8 cellular contexts compared by ENCODE assay signal in genomic region chr3:119034256-119035013, GRCh38. TPM values are rescaled to one million over a fixed set of nuclear protein-coding genes. Genes with fewer than 3 reads are reported as not detected.
A peak's percentile ranks its signal among the peaks of the same experiment; 100 is the strongest.
DNase-seq lines count a peak whose midpoint lies in the region; ATAC-seq and TF ChIP-seq lines count a peak whose summit lies in the region.

Gene IGSF11, minus strand, starts transcription at chr3:119034846. Its CDS starts 264 bp downstream, at chr3:119034582.

- H3K27me3 ChIP-seq in duodenal mucosa (ENCODE audit: control insufficient read depth in 1 of 2, insufficient read depth in 2 of 2, low read length in 2 of 2), result peaks cover 11 to 26% of the 10 kb centered on the region in 2 donors
- H3K27me3 ChIP-seq in lung (ENCODE audit: control insufficient read depth, insufficient read depth), result peaks cover 3% of the 10 kb centered on the region

- H3K27ac ChIP-seq in duodenal mucosa (ENCODE audit: low read depth, low read length), result peak within 1 kb of the TSS; percentile 14
- no peak within 1 kb of the TSS for H3K27ac ChIP-seq in lung (ENCODE audit: low read depth in 1 of 2, low read length in 1 of 2)

- H3K4me3 ChIP-seq in duodenal mucosa (ENCODE audit: low read depth in 1 of 2, low read length in 2 of 2) (peak within 1 kb of the TSS; percentile 63 to 76), lung (peak within 1 kb of the TSS; percentile 55)

- TF ChIP-seq CTCF in lung (IDR thresholded peaks at IDR 0.05; ENCODE audit: control extremely low read depth, extremely low read depth), result peak; percentile 32

- H3K9me3 ChIP-seq in duodenal mucosa (ENCODE audit: control insufficient read depth in 1 of 2, low read length in 2 of 2) (no peaks in the 10 kb centered on the region), lung (ENCODE audit: control insufficient read depth in 2 of 2, insufficient read depth in 1 of 2, low read length in 1 of 2) (no peaks in the 10 kb centered on the region)

- H3K9ac ChIP-seq in duodenal mucosa (ENCODE audit: low read depth in 1 of 2, low read length in 2 of 2), result no peak within 1 kb of the TSS

- 1% methylated on average over 54 to 80 of the region's 80 CpGs for WGBS in lung, 2 donors

- ATAC-seq in GM18508 (IDR thresholded peaks at IDR 0.05; ENCODE audit: insufficient read depth, unreplicated experiment) (peak; percentile 64), HG03039 (IDR thresholded peaks at IDR 0.05; ENCODE audit: unreplicated experiment) (peak; percentile 92), lung (ENCODE audit: insufficient read depth, low FRiP score) (peak; percentile 87)

- H3K36me3 ChIP-seq in duodenal mucosa (ENCODE audit: control insufficient read depth in 1 of 2, insufficient read depth in 2 of 2, low read length in 2 of 2), result no peaks in the 10 kb centered on the region
- no peaks in the 10 kb centered on the region for H3K36me3 ChIP-seq in lung (ENCODE audit: control insufficient read depth in 2 of 2, insufficient read depth in 2 of 2, low read length in 2 of 2)

- DNase-seq in A172 (ENCODE audit: low spot score), result peak; percentile 21
- DNase-seq in NCI-H2196 treated with DMSO at 0.1 percent for 48 hours (lab: John Stamatoyannopoulos, UW; ENCODE audit: unreplicated experiment), result peak; percentile 55
- peak; percentile 41 to 45 for DNase-seq in activated CD4-positive, alpha-beta T cell treated with anti-CD3 and anti-CD28 coated beads, Interleukin-2, amount 50 U/mL, for 24 hours (ENCODE audit: low read depth in 1 of 2, low spot score in 1 of 2)
- DNase-seq in lung (ENCODE audit: low spot score), result peak; percentile 39
- DNase-seq in stimulated activated CD4-positive, alpha-beta T cell treated with anti-CD3 and anti-CD28 coated beads, TNF-alpha, amount 100 ng/mL, for 48 hours (ENCODE audit: low read depth in 3 of 3), result peak; percentile 28 to 59 (median 48)

- H3K4me1 ChIP-seq in duodenal mucosa (ENCODE audit: control insufficient read depth in 1 of 2, insufficient read depth in 2 of 2, low read length in 2 of 2) (peaks cover 4 to 5% of the 10 kb centered on the region in 2 donors), lung (ENCODE audit: control insufficient read depth in 2 of 2, insufficient read depth in 2 of 2, low read length in 2 of 2) (no peaks in the 10 kb centered on the region)

RNA-seq across cellular contexts. Expression of gene IGSF11, which starts in this region (rescaled TPM):
- not detected in 2 replicates for total RNA-seq in A172 (2014; rRNA removed; shearing (Covaris generic))
- under 1 TPM; 0.77 to 0.94 TPM for total RNA-seq in lung
- under 1 TPM; 0.07 to 0.14 TPM for polyA plus RNA-seq in lung

Comparison
In these comparisons a context has a peak if more than half of its experiments do, and no peak if none do; other contexts are left out.
1. Peak in DNase-seq in A172; RNA of the gene not detected or under 1 TPM.
2. Peak in DNase-seq, ATAC-seq and H3K4me3 ChIP-seq in lung; RNA of the gene not detected or under 1 TPM.